In the genomic region with DNA sequence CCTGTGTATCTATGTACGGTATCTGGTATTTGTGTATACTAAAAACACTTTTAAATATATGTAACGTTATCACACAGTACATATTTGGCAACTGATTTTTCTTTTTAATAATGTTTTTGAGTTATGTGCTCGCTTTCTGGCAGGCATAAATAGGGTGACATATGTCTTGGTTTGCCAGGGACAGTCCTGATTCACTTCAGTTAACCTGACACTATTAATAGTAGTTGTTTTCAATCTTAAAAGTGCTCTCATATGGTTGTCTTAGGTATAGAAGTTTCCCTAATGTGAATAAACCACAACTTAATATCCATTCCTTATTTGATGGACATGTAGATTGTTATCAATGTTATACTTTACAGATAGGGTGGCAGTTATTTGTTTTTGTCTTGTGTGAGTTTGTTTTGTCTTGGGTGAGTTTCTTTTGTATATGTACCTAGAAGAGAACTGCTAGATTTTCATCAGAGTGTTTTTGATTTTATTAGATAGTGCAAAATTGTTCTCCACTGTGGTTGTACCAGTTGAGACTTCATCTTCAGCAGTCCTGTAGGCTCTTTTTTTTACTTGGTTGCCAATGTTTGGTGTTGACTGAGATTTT, we compare ENCODE assay signal across 13 cellular contexts. TPM values are rescaled to one million over a fixed set of nuclear protein-coding genes. Genes with fewer than 3 reads are reported as not detected.
A peak's percentile ranks its signal among the peaks of the same experiment; 100 is the strongest.
DNase-seq lines count a peak whose midpoint lies in the region; ATAC-seq, FAIRE-seq and TF ChIP-seq lines count a peak whose summit lies in the region.
"Had no signal": no experiment of that assay in that cellular context is flagged by ENCODE, and none has a peak within 500 bp of the region (broad histone marks: within the 10 kb centered on the region; RNA-seq: fewer than 3 reads in every experiment).

No MANE protein-coding gene starts in this region.

- H3K4me1 Mint-ChIP-seq in endothelial cell (ENCODE audit: unreplicated experiment), result peaks cover 32% of the 10 kb centered on the region

- no peak overlapping the region for H3K4me3 Mint-ChIP-seq in endothelial cell (ENCODE audit: unreplicated experiment)

- BruUV-seq in OCI-LY7 (replicated peaks; lab: Mats Ljungman, UMichigan), result no TSS peak

- H3K36me3 ChIP-seq in OCI-LY7 (ENCODE audit: insufficient read depth, low read length), result peaks cover 86% of the 10 kb centered on the region

- no peak overlapping the region for H3K27ac Mint-ChIP-seq in endothelial cell (ENCODE audit: unreplicated experiment)

- H3K36me3 Mint-ChIP-seq in endothelial cell (ENCODE audit: low read depth, unreplicated experiment), result peaks cover 7% of the 10 kb centered on the region

- H3K4me2 ChIP-seq in OCI-LY7 (ENCODE audit: low read length), result peak overlapping the region; percentile 23; the same call in 1 of the 2 replicates

- CTCF ChIA-PET in OCI-LY7 (lab: Charles Lee; ENCODE audit: unreplicated experiment), result no interaction called here

- H3K9me3 ChIP-seq in OCI-LY7 (ENCODE audit: low read length), result no peaks in the 10 kb centered on the region

- no peak overlapping the region for H3K4me3 ChIP-seq in OCI-LY7 (ENCODE audit: low read depth, low read length, poor library complexity, severe bottlenecking)

- intact Hi-C loops in OCI-LY7 (cut with micrococcal nuclease; ENCODE audit: unreplicated experiment), result no loop called here

- no peaks in the 10 kb centered on the region for H3K9me2 ChIP-seq in OCI-LY7 (ENCODE audit: insufficient read depth, low read length)

- DNase-seq in D721Med (ENCODE audit: insufficient read length, low spot score), result no peak
- DNase-seq in OCI-LY7 (ENCODE audit: low spot score), result no peak
- DNase-seq in endothelial cell (ENCODE audit: low spot score), result no peak
- no peak for DNase-seq in left lobe of liver (ENCODE audit: low spot score)
- no peak for DNase-seq in NCI-H2029 (lab: John Stamatoyannopoulos, UW)
- DNase-seq: DMS 273 treated with DMSO at 0.1 percent for 48 hours; left cardiac atrium; NCI-H2081 treated with DMSO at 0.1 percent for 48 hours; stimulated activated CD4-positive, alpha-beta T cell treated with anti-CD3 and anti-CD28 coated beads, Interleukin-12 subunit alpha, Interleukin-12 subunit beta, amount 100 ng/mL, for 4 hours had no signal

- H4K20me1 ChIP-seq in OCI-LY7 (ENCODE audit: insufficient read depth, low read length), result peaks cover 74% of the 10 kb centered on the region

- no peaks in the 10 kb centered on the region for H3K27me3 Mint-ChIP-seq in endothelial cell (ENCODE audit: unreplicated experiment)

- H3K4me1 ChIP-seq in OCI-LY7 (ENCODE audit: insufficient read depth, low read length, poor library complexity, severe bottlenecking), result peaks cover 81% of the 10 kb centered on the region

- TF ChIP-seq CTCF in D721Med (IDR thresholded peaks at IDR 0.05; ENCODE audit: insufficient read depth, missing control alignments) (no peak), OCI-LY7 (conservative IDR thresholded peaks at IDR 0.05; ENCODE audit: low read length) (no peak), endothelial cell (IDR thresholded peaks at IDR 0.05; ENCODE audit: unreplicated experiment) (no peak)

- FAIRE-seq in D721Med (lab: Jason Lieb, UNC) (peak; percentile 25), islet of Langerhans (lab: Jason Lieb, UNC) (peak; percentile 5)
- FAIRE-seq: GM12891, TTC549 had no signal

- no peak overlapping the region for H3K27ac ChIP-seq in OCI-LY7 (ENCODE audit: low read depth, low read length, poor library complexity, severe bottlenecking)

- ATAC-seq in GM19351 (IDR thresholded peaks at IDR 0.05; ENCODE audit: unreplicated experiment) (peak; percentile 41), left lobe of liver (no peak)
- ATAC-seq: left cardiac atrium had no signal

- peaks cover 100% of the 10 kb centered on the region for H3K79me2 ChIP-seq in OCI-LY7 (ENCODE audit: insufficient read depth, low read depth, low read length)

- no peak overlapping the region for H2AFZ ChIP-seq in OCI-LY7 (ENCODE audit: low read length)

- no peaks in the 10 kb centered on the region for H3K9me3 Mint-ChIP-seq in endothelial cell (ENCODE audit: unreplicated experiment)

- POLR2A ChIA-PET in OCI-LY7 (lab: Charles Lee), result no interaction called here

RNA-seq across cellular contexts. Expression of gene G3BP1, which starts 7.9 kb away (rescaled TPM):
- total RNA-seq in OCI-LY7 (2014; rRNA removed; shearing (Covaris generic)), result 163 and 178 TPM in 2 replicates
- total RNA-seq in OCI-LY7 (2022) (232 and 261 TPM in 2 replicates), endothelial cell (ENCODE audit: unreplicated experiment) (213 TPM), left lobe of liver (90.0 TPM)

RNA-seq across cellular contexts. Expression of gene ATOX1, which starts 21.2 kb away (rescaled TPM):
- 58.2 and 71.0 TPM in 2 replicates for total RNA-seq in OCI-LY7 (2014; rRNA removed; shearing (Covaris generic))
- 86.6 and 92.5 TPM in 2 replicates for total RNA-seq in OCI-LY7 (2022)
- 106 TPM for total RNA-seq in endothelial cell (ENCODE audit: unreplicated experiment)
- 72.9 TPM for total RNA-seq in left lobe of liver
